ENCODE assay signal across 35 cellular contexts in the genomic region with DNA sequence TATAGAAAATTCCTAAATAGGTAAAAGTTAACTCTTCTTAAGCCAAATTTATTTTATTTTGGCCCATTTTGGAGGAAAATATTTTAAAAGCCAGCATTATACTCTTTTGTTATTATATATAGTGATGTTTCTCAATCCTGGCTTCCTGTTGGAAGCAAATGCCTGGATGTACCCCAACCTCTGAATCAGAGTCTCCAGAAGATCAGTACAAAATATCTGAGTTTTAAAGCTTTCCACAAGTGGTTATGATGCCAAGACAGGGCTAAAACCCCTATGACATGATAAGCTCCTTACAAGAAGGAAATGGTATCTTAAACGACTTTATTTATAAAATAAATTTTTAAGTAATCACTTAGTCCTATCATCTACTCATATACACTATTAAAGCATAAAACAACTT.
"Had no signal": no experiment of that assay in that cellular context is flagged by ENCODE, and none has a peak within 500 bp of the region (broad histone marks: within the 10 kb centered on the region; RNA-seq: fewer than 3 reads in every experiment).

No MANE protein-coding gene starts in this region.

- FAIRE-seq: astrocyte, TTC549 had no signal

- DNase-seq: activated B cell treated with CpG ODN at 0.5 μM for 24 hours; activated CD4-positive, alpha-beta memory T cell treated with anti-CD3 and anti-CD28 coated beads for 36 hours; activated CD4-positive, alpha-beta T cell treated with anti-CD3 and anti-CD28 coated beads for 4 hours; activated CD4-positive, alpha-beta T cell treated with anti-CD3 and anti-CD28 coated beads, Interleukin-2, amount 10 ng/mL, durations not matched to agents 24 days and 14 days; activated CD4-positive, alpha-beta T cell treated with anti-CD3 and anti-CD28 coated beads, Interleukin-2, amount 50 U/mL, for 1 hour; activated CD4-positive, alpha-beta T cell treated with anti-CD3 and anti-CD28 coated beads, Interleukin-2, amount 50 U/mL, for 4 hours; activated CD4-positive, CD25-positive, alpha-beta regulatory T cell treated with anti-CD3 and anti-CD28 coated beads, Interleukin-2, amount 50 U/mL, for 72 hours; activated CD8-positive, alpha-beta memory T cell treated with anti-CD3 and anti-CD28 coated beads, Interleukin-2, amount 50 U/mL, for 4 hours; activated CD8-positive, alpha-beta T cell treated with anti-CD3 and anti-CD28 coated beads for 36 hours; activated effector memory CD4-positive, alpha-beta T cell treated with anti-CD3 and anti-CD28 coated beads, Interleukin-2, amount 50 U/mL, for 16 hours; activated gamma-delta T cell treated with Interleukin-2 at 50 U/mL for 16 hours; activated naive CD4-positive, alpha-beta T cell; activated naive CD4-positive, alpha-beta T cell treated with anti-CD3 and anti-CD28 coated beads for 36 hours; activated naive CD4-positive, alpha-beta T cell treated with anti-CD3 and anti-CD28 coated beads, Interleukin-2, amount 50 U/mL, for 16 hours; activated naive CD8-positive, alpha-beta T cell treated with anti-CD3 and anti-CD28 coated beads for 36 hours; activated T-cell treated with anti-CD3 and anti-CD28 coated beads for 4 hours; activated T-cell treated with anti-CD3 and anti-CD28 coated beads, Interleukin-2, amount 50 U/mL, for 1 hour; activated T-cell treated with anti-CD3 and anti-CD28 coated beads, Interleukin-2, amount 50 U/mL, for 4 hours; activated T-cell treated with anti-CD3 and anti-CD28 coated beads, Interleukin-2, amount 50 U/mL, for 72 hours; adrenal gland; amniotic stem cell; aorta; body of pancreas; brain microvascular endothelial cell; caudate nucleus; T-helper 1 cell; T-helper 2 cell; T-helper 9 cell had no signal

- ATAC-seq: activated CD8-positive, alpha-beta T cell treated with anti-CD3 and anti-CD28 coated beads for 36 hours; activated naive CD4-positive, alpha-beta T cell treated with anti-CD3 and anti-CD28 coated beads, Interleukin-2, amount 50 U/mL, for 72 hours; activated T-cell treated with anti-CD3 and anti-CD28 coated beads, Interleukin-2, amount 50 U/mL, for 4 hours; activated T-cell treated with anti-CD3 and anti-CD28 coated beads, Interleukin-2, amount 50 U/mL, for 72 hours; activated T-helper 17 cell treated with anti-CD3 and anti-CD28 coated beads, Interleukin-2, amount 50 U/mL, for 72 hours; body of pancreas had no signal

- H3K36me3 ChIP-seq: adrenal gland, brain microvascular endothelial cell, breast epithelium, cardiac muscle cell had no signal

- H3K9me3 ChIP-seq: adrenal gland, body of pancreas, breast epithelium had no signal

- H3K27me3 ChIP-seq: adrenal gland, body of pancreas, brain microvascular endothelial cell, breast epithelium, cardiac muscle cell had no signal

- H3K27ac ChIP-seq: adrenal gland, body of pancreas, brain microvascular endothelial cell, breast epithelium, cardiac muscle cell, VCaP had no signal

- H3K4me1 ChIP-seq: adrenal gland, body of pancreas, breast epithelium had no signal

- H3K4me3 ChIP-seq: adrenal gland, body of pancreas, breast epithelium, cardiac muscle cell had no signal
